Comparison of ENCODE assay signal across 8 cellular contexts in genomic region chr20:30376767-30377658, GRCh38.
DNase-seq lines count a peak whose midpoint lies in the region; ATAC-seq and TF ChIP-seq lines count a peak whose summit lies in the region.

No MANE protein-coding gene starts in this region.

- DNase-seq in AG04449 (ENCODE audit: low read depth, low spot score) (peak; percentile 14), NCI-H524 treated with DMSO at 0.1 percent for 48 hours (lab: John Stamatoyannopoulos, UW) (peak; percentile 16), lower leg skin (ENCODE audit: low spot score in 2 of 2) (peak; percentile 71 to 87)
- peak; percentile 93 for DNase-seq in activated CD4-positive, alpha-beta memory T cell treated with anti-CD3 and anti-CD28 coated beads for 36 hours
- peak; percentile 71 to 85 (median 79) for DNase-seq in stimulated activated CD4-positive, alpha-beta T cell treated with anti-CD3 and anti-CD28 coated beads, TNF-alpha, amount 100 ng/mL, for 48 hours (ENCODE audit: low read depth in 3 of 3)

- CTCF ChIA-PET in AG04449 (lab: Yijun Ruan, JAX): interaction anchor here (0.8 to 1.0 kb wide), 2 partner anchors 12 to 16 kb away, joined by 3 read pairs; no protein-coding TSS in a partner anchor
- CTCF ChIA-PET in activated CD4-positive, alpha-beta memory T cell treated with anti-CD3 and anti-CD28 coated beads for 36 hours (lab: Charles Lee): no interaction called here

- ATAC-seq in GM18909 (IDR thresholded peaks at IDR 0.05; ENCODE audit: poor library complexity, unreplicated experiment) (peak; percentile 98), HG03354 (IDR thresholded peaks at IDR 0.05; ENCODE audit: poor library complexity, severe bottlenecking, unreplicated experiment) (peak; percentile 98)

- intact Hi-C loops in activated CD4-positive, alpha-beta memory T cell treated with anti-CD3 and anti-CD28 coated beads for 36 hours (cut with micrococcal nuclease): loop anchor here (5.0 kb wide), 2 partner anchors 95 to 1775 kb away; no protein-coding TSS in a partner anchor
- intact Hi-C loops in lower leg skin (cut with DNase I; ENCODE audit: low total_unique reads): no loop called here

- no peaks in the 10 kb centered on the region for H3K27me3 Mint-ChIP-seq in activated CD4-positive, alpha-beta memory T cell treated with anti-CD3 and anti-CD28 coated beads for 36 hours

- H3K4me3 Mint-ChIP-seq in activated CD4-positive, alpha-beta memory T cell treated with anti-CD3 and anti-CD28 coated beads for 36 hours: peak overlapping the region; percentile 89

- H3K36me3 ChIP-seq in duodenal mucosa (ENCODE audit: control insufficient read depth in 1 of 2, insufficient read depth in 2 of 2, low read length in 2 of 2): no peaks in the 10 kb centered on the region

- WGBS in lower leg skin, 2 donors: 11 to 18% methylated on average over 65 to 67 of the region's 70 CpGs

- H3K36me3 Mint-ChIP-seq in activated CD4-positive, alpha-beta memory T cell treated with anti-CD3 and anti-CD28 coated beads for 36 hours: peaks cover 9% of the 10 kb centered on the region

- peak overlapping the region; percentile 92 for H3K27ac Mint-ChIP-seq in activated CD4-positive, alpha-beta memory T cell treated with anti-CD3 and anti-CD28 coated beads for 36 hours

- H3K9me3 ChIP-seq in duodenal mucosa (ENCODE audit: control insufficient read depth in 1 of 2, low read length in 2 of 2): no peaks in the 10 kb centered on the region

- H3K4me1 Mint-ChIP-seq in activated CD4-positive, alpha-beta memory T cell treated with anti-CD3 and anti-CD28 coated beads for 36 hours (ENCODE audit: low read depth): peaks cover 32% of the 10 kb centered on the region

- H3K27me3 ChIP-seq in duodenal mucosa (ENCODE audit: control insufficient read depth in 1 of 2, insufficient read depth in 2 of 2, low read length in 2 of 2): no peaks in the 10 kb centered on the region

- H3K9me3 Mint-ChIP-seq in activated CD4-positive, alpha-beta memory T cell treated with anti-CD3 and anti-CD28 coated beads for 36 hours: peaks cover 6% of the 10 kb centered on the region

- peak overlapping the region; percentile 76 for H3K27ac ChIP-seq in duodenal mucosa (ENCODE audit: low read depth, low read length)

- peak overlapping the region; percentile 61 to 76 for H3K9ac ChIP-seq in duodenal mucosa (ENCODE audit: low read depth in 1 of 2, low read length in 2 of 2)

- no peak for TF ChIP-seq POLR2A in lower leg skin (IDR thresholded peaks at IDR 0.05)

- H3K4me3 ChIP-seq in AG04449 (ENCODE audit: low read depth, low read length) (peak overlapping the region; percentile 93), duodenal mucosa (ENCODE audit: low read depth in 1 of 2, low read length in 2 of 2) (peak overlapping the region; percentile 86 to 98), lower leg skin (ENCODE audit: low read depth, poor library complexity, severe bottlenecking) (peak overlapping the region; percentile 81)

- POLR2A ChIA-PET in AG04449 (lab: Yijun Ruan, JAX): no interaction called here
- POLR2A ChIA-PET in activated CD4-positive, alpha-beta memory T cell treated with anti-CD3 and anti-CD28 coated beads for 36 hours (lab: Charles Lee): no interaction called here

- TF ChIP-seq CTCF in AG04449 (IDR thresholded peaks at IDR 0.05; ENCODE audit: insufficient read depth, low read length, missing control alignments): peak; percentile 72
- no peak for TF ChIP-seq CTCF in lower leg skin (IDR thresholded peaks at IDR 0.05)

- H3K4me1 ChIP-seq in duodenal mucosa (ENCODE audit: control insufficient read depth in 1 of 2, insufficient read depth in 2 of 2, low read length in 2 of 2): no peaks in the 10 kb centered on the region

Comparison
In these comparisons a context has a peak if more than half of its experiments do, and no peak if none do; other contexts are left out.
1. Peak in every context shown above with its lines: DNase-seq, ATAC-seq, H3K4me3 ChIP-seq and H3K27ac ChIP-seq.
2. DNase-seq: peak in every context shown above with its lines; median percentile 93 in activated CD4-positive, alpha-beta memory T cell treated with anti-CD3 and anti-CD28 coated beads for 36 hours; 79 in lower leg skin; 79 in stimulated activated CD4-positive, alpha-beta T cell treated with anti-CD3 and anti-CD28 coated beads, TNF-alpha, amount 100 ng/mL, for 48 hours; 16 in NCI-H524 treated with DMSO at 0.1 percent for 48 hours; 14 in AG04449.